ENCODE assay signal across 9 cellular contexts in genomic region chr1:51989582-51990477, GRCh38. TPM values are rescaled to one million over a fixed set of nuclear protein-coding genes. Genes with fewer than 3 reads are reported as not detected.
DNase-seq lines count a peak whose midpoint lies in the region; TF ChIP-seq lines count a peak whose summit lies in the region.
"Had no signal": no experiment of that assay in that cellular context is flagged by ENCODE, and none has a peak within 500 bp of the region (broad histone marks: within the 10 kb centered on the region; RNA-seq: fewer than 3 reads in every experiment).

No MANE protein-coding gene starts in this region.

- peaks cover 28% of the 10 kb centered on the region for H3K27me3 Mint-ChIP-seq in activated CD4-positive, alpha-beta memory T cell treated with anti-CD3 and anti-CD28 coated beads for 36 hours
- peaks cover 46% of the 10 kb centered on the region for H3K27me3 Mint-ChIP-seq in activated CD4-positive, alpha-beta memory T cell treated with anti-CD3 and anti-CD28 coated beads, Interleukin-2, amount 10 ng/mL, durations not matched to agents 7 days and 5 days
- peaks cover 53% of the 10 kb centered on the region for H3K27me3 Mint-ChIP-seq in activated T-helper 1 cell treated with anti-CD3 and anti-CD28 coated beads, Interleukin-12 subunit alpha, Interleukin-12 subunit beta, Interleukin-2, Interleukin-4 antibody, amounts not matched to agents 30 ng/mL and 10 ng/mL and 1 ng/mL, durations not matched to agents 14 hours and 24 hours and 36 hours (ENCODE audit: insufficient read depth)

- CTCF ChIA-PET in activated CD4-positive, alpha-beta memory T cell treated with anti-CD3 and anti-CD28 coated beads for 36 hours (lab: Charles Lee) = interaction anchor here (0.6 kb wide), 1 partner anchor 93 kb away, joined by 3 read pairs; no protein-coding TSS in a partner anchor
- CTCF ChIA-PET in activated CD4-positive, alpha-beta memory T cell treated with anti-CD3 and anti-CD28 coated beads, Interleukin-2, amount 10 ng/mL, durations not matched to agents 7 days and 5 days (lab: Charles Lee) = no interaction called here

- no peaks in the 10 kb centered on the region for H3K9me3 Mint-ChIP-seq in activated CD4-positive, alpha-beta memory T cell treated with anti-CD3 and anti-CD28 coated beads for 36 hours
- no peaks in the 10 kb centered on the region for H3K9me3 Mint-ChIP-seq in activated CD4-positive, alpha-beta memory T cell treated with anti-CD3 and anti-CD28 coated beads, Interleukin-2, amount 10 ng/mL, durations not matched to agents 7 days and 5 days
- no peaks in the 10 kb centered on the region for H3K9me3 Mint-ChIP-seq in activated T-helper 1 cell treated with anti-CD3 and anti-CD28 coated beads, Interleukin-12 subunit alpha, Interleukin-12 subunit beta, Interleukin-2, Interleukin-4 antibody, amounts not matched to agents 30 ng/mL and 10 ng/mL and 1 ng/mL, durations not matched to agents 14 hours and 24 hours and 36 hours

- H3K4me3 ChIP-seq in iPS-20b (ENCODE audit: low read length) (peak overlapping the region; percentile 76), testis (peak overlapping the region; percentile 47 to 63)

- peak overlapping the region; percentile 70; the same call in 1 of the 2 replicates for H3K9ac ChIP-seq in iPS-20b (ENCODE audit: low read depth, low read length)

- H3K9me3 ChIP-seq in iPS-20b (ENCODE audit: insufficient read depth, low read depth, low read length) (no peaks in the 10 kb centered on the region), testis (no peaks in the 10 kb centered on the region)

- intact Hi-C loops in activated CD4-positive, alpha-beta memory T cell treated with anti-CD3 and anti-CD28 coated beads for 36 hours (cut with micrococcal nuclease) = no loop called here
- intact Hi-C loops in activated T-helper 1 cell treated with anti-CD3 and anti-CD28 coated beads, Interleukin-12 subunit alpha, Interleukin-12 subunit beta, Interleukin-2, Interleukin-4 antibody, amounts not matched to agents 30 ng/mL and 10 ng/mL and 1 ng/mL, durations not matched to agents 14 hours and 24 hours and 36 hours (cut with micrococcal nuclease) = no loop called here
- intact Hi-C loops in testis (cut with DNase I; ENCODE audit: low total_unique reads) = no loop called here

- H3K27me3 ChIP-seq in iPS-20b (ENCODE audit: insufficient read depth, low read length) (peaks cover 20% of the 10 kb centered on the region), testis (no peaks in the 10 kb centered on the region)

- 13 to 16% methylated on average over 27 to 32 of the region's 47 CpGs for WGBS in testis, 2 donors

- POLR2A ChIA-PET in activated CD4-positive, alpha-beta memory T cell treated with anti-CD3 and anti-CD28 coated beads for 36 hours (lab: Charles Lee) = no interaction called here
- POLR2A ChIA-PET in activated CD4-positive, alpha-beta memory T cell treated with anti-CD3 and anti-CD28 coated beads, Interleukin-2, amount 10 ng/mL, durations not matched to agents 7 days and 5 days (lab: Charles Lee) = interaction anchor here (1.0 to 1.7 kb wide), 2 partner anchors 9 to 41 kb away, joined by 3 to 5 read pairs; no protein-coding TSS in a partner anchor

- peaks cover 11% of the 10 kb centered on the region for H3K36me3 ChIP-seq in iPS-20b (ENCODE audit: insufficient read depth, low read depth, low read length)
- H3K36me3 ChIP-seq in testis (ENCODE audit: low read depth, missing control alignments) = no peaks in the 10 kb centered on the region

- H3K4me3 Mint-ChIP-seq in activated CD4-positive, alpha-beta memory T cell treated with anti-CD3 and anti-CD28 coated beads for 36 hours = peak overlapping the region; percentile 23
- no peak overlapping the region for H3K4me3 Mint-ChIP-seq in activated CD4-positive, alpha-beta memory T cell treated with anti-CD3 and anti-CD28 coated beads, Interleukin-2, amount 10 ng/mL, durations not matched to agents 7 days and 5 days
- peak overlapping the region; percentile 74 for H3K4me3 Mint-ChIP-seq in activated T-helper 1 cell treated with anti-CD3 and anti-CD28 coated beads, Interleukin-12 subunit alpha, Interleukin-12 subunit beta, Interleukin-2, Interleukin-4 antibody, amounts not matched to agents 30 ng/mL and 10 ng/mL and 1 ng/mL, durations not matched to agents 14 hours and 24 hours and 36 hours

- H3K4me1 ChIP-seq in iPS-20b (ENCODE audit: insufficient read depth, low read length) (0 out of 2 replicates have a peak, but pooled peaks cover 4% of the 10 kb centered on the region), testis (no peaks in the 10 kb centered on the region)

- H3K27ac ChIP-seq in iPS-20b (ENCODE audit: low read length) (no peak overlapping the region), testis (no peak overlapping the region)

- no peaks in the 10 kb centered on the region for H3K36me3 Mint-ChIP-seq in activated CD4-positive, alpha-beta memory T cell treated with anti-CD3 and anti-CD28 coated beads for 36 hours
- H3K36me3 Mint-ChIP-seq in activated CD4-positive, alpha-beta memory T cell treated with anti-CD3 and anti-CD28 coated beads, Interleukin-2, amount 10 ng/mL, durations not matched to agents 7 days and 5 days (ENCODE audit: low read depth) = no peaks in the 10 kb centered on the region
- no peaks in the 10 kb centered on the region for H3K36me3 Mint-ChIP-seq in activated T-helper 1 cell treated with anti-CD3 and anti-CD28 coated beads, Interleukin-12 subunit alpha, Interleukin-12 subunit beta, Interleukin-2, Interleukin-4 antibody, amounts not matched to agents 30 ng/mL and 10 ng/mL and 1 ng/mL, durations not matched to agents 14 hours and 24 hours and 36 hours (ENCODE audit: low read depth)

- TF ChIP-seq POLR2A in testis (IDR thresholded peaks at IDR 0.05) = no peak

- peaks cover 8% of the 10 kb centered on the region for H3K4me1 Mint-ChIP-seq in activated CD4-positive, alpha-beta memory T cell treated with anti-CD3 and anti-CD28 coated beads for 36 hours (ENCODE audit: low read depth)
- peaks cover 9% of the 10 kb centered on the region for H3K4me1 Mint-ChIP-seq in activated CD4-positive, alpha-beta memory T cell treated with anti-CD3 and anti-CD28 coated beads, Interleukin-2, amount 10 ng/mL, durations not matched to agents 7 days and 5 days
- peaks cover 15% of the 10 kb centered on the region for H3K4me1 Mint-ChIP-seq in activated T-helper 1 cell treated with anti-CD3 and anti-CD28 coated beads, Interleukin-12 subunit alpha, Interleukin-12 subunit beta, Interleukin-2, Interleukin-4 antibody, amounts not matched to agents 30 ng/mL and 10 ng/mL and 1 ng/mL, durations not matched to agents 14 hours and 24 hours and 36 hours (ENCODE audit: low read depth)

- TF ChIP-seq CTCF in testis (IDR thresholded peaks at IDR 0.05) = no peak

- no peak for DNase-seq in activated CD4-positive, alpha-beta memory T cell treated with anti-CD3 and anti-CD28 coated beads for 36 hours
- DNase-seq in activated CD4-positive, alpha-beta memory T cell treated with anti-CD3 and anti-CD28 coated beads, Interleukin-2, amount 10 ng/mL, durations not matched to agents 7 days and 5 days = no peak
- DNase-seq in activated T-helper 1 cell treated with anti-CD3 and anti-CD28 coated beads, Interleukin-12 subunit alpha, Interleukin-12 subunit beta, Interleukin-2, Interleukin-4 antibody, amounts not matched to agents 30 ng/mL and 10 ng/mL and 1 ng/mL, durations not matched to agents 14 hours and 24 hours and 36 hours (ENCODE audit: low spot score) = no peak
- DNase-seq in testis (no peak), dermis blood vessel endothelial cell (no peak), HT-29 (ENCODE audit: low spot score) (no peak), medulla oblongata (ENCODE audit: extremely low spot score) (no peak)
- DNase-seq: DND-41 had no signal

- H3K27ac Mint-ChIP-seq in activated CD4-positive, alpha-beta memory T cell treated with anti-CD3 and anti-CD28 coated beads for 36 hours = no peak overlapping the region
- no peak overlapping the region for H3K27ac Mint-ChIP-seq in activated CD4-positive, alpha-beta memory T cell treated with anti-CD3 and anti-CD28 coated beads, Interleukin-2, amount 10 ng/mL, durations not matched to agents 7 days and 5 days
- no peak overlapping the region for H3K27ac Mint-ChIP-seq in activated T-helper 1 cell treated with anti-CD3 and anti-CD28 coated beads, Interleukin-12 subunit alpha, Interleukin-12 subunit beta, Interleukin-2, Interleukin-4 antibody, amounts not matched to agents 30 ng/mL and 10 ng/mL and 1 ng/mL, durations not matched to agents 14 hours and 24 hours and 36 hours

RNA-seq across cellular contexts. Expression of gene RAB3B, which starts 0.7 kb away (rescaled TPM):
- under 1 TPM; 0.17 to 0.21 TPM for total RNA-seq in activated CD4-positive, alpha-beta memory T cell treated with anti-CD3 and anti-CD28 coated beads for 36 hours
- total RNA-seq in activated CD4-positive, alpha-beta memory T cell treated with anti-CD3 and anti-CD28 coated beads, Interleukin-2, amount 10 ng/mL, durations not matched to agents 7 days and 5 days = under 1 TPM; 0.03 to 0.08 TPM
- total RNA-seq in activated T-helper 1 cell treated with anti-CD3 and anti-CD28 coated beads, Interleukin-12 subunit alpha, Interleukin-12 subunit beta, Interleukin-2, Interleukin-4 antibody, amounts not matched to agents 30 ng/mL and 10 ng/mL and 1 ng/mL, durations not matched to agents 14 hours and 24 hours and 36 hours = 0.05 TPM in 2 replicates
- total RNA-seq in testis = 1 to 10 TPM; 1.4 TPM
- polyA plus RNA-seq in testis (ENCODE audit: insufficient read depth, low read depth, low replicate concordance) = 0.50 TPM
- 1.0 and 5.4 TPM in 2 replicates for total RNA-seq in dermis blood vessel endothelial cell
- 0.20 and 0.26 TPM in 2 replicates for total RNA-seq in HT-29 (2014; rRNA removed; shearing (Covaris generic))

RNA-seq across cellular contexts. Expression of gene KTI12, which starts 43.8 kb away (rescaled TPM):
- total RNA-seq in activated CD4-positive, alpha-beta memory T cell treated with anti-CD3 and anti-CD28 coated beads for 36 hours = 10 to 100 TPM; 11.2 to 12.6 TPM
- total RNA-seq in activated CD4-positive, alpha-beta memory T cell treated with anti-CD3 and anti-CD28 coated beads, Interleukin-2, amount 10 ng/mL, durations not matched to agents 7 days and 5 days = 10 to 100 TPM; 11.3 to 11.5 TPM
- 21.6 and 22.4 TPM in 2 replicates for total RNA-seq in activated T-helper 1 cell treated with anti-CD3 and anti-CD28 coated beads, Interleukin-12 subunit alpha, Interleukin-12 subunit beta, Interleukin-2, Interleukin-4 antibody, amounts not matched to agents 30 ng/mL and 10 ng/mL and 1 ng/mL, durations not matched to agents 14 hours and 24 hours and 36 hours
- total RNA-seq in testis = 10 to 100 TPM; 15.2 to 15.7 TPM
- 10.6 TPM for polyA plus RNA-seq in testis (ENCODE audit: insufficient read depth, low read depth, low replicate concordance)
- total RNA-seq in dermis blood vessel endothelial cell = 12.8 and 14.1 TPM in 2 replicates
- 20.7 and 24.5 TPM in 2 replicates for total RNA-seq in HT-29 (2014; rRNA removed; shearing (Covaris generic))
